ENCODE assay signal across 12 cellular contexts in genomic region chr2:68295523-68295922, GRCh38. TPM values are rescaled to one million over a fixed set of nuclear protein-coding genes. Genes with fewer than 3 reads are reported as not detected.
DNase-seq lines count a peak whose midpoint lies in the region; ATAC-seq lines count a peak whose summit lies in the region.
"Had no signal": no experiment of that assay in that cellular context is flagged by ENCODE, and none has a peak within 500 bp of the region (broad histone marks: within the 10 kb centered on the region; RNA-seq: fewer than 3 reads in every experiment).

No MANE protein-coding gene starts in this region.

- H3K27ac ChIP-seq in temporal lobe (ENCODE audit: low read depth, low read length), result peak overlapping the region; percentile 3

- DNase-seq in NOMO-1 treated with DMSO at 0.1 percent for 48 hours (lab: John Stamatoyannopoulos, UW; ENCODE audit: unreplicated experiment), result peak; percentile 39
- no peak for DNase-seq in NOMO-1 treated with dmso at 0.1 percent for 144 hours (lab: John Stamatoyannopoulos, UW; ENCODE audit: unreplicated experiment)
- DNase-seq in MV-4-11 (lab: John Stamatoyannopoulos, UW), result peak; percentile 52
- DNase-seq in left lobe of liver (ENCODE audit: low spot score), result no peak
- DNase-seq: 8988T; activated CD4-positive, CD25-positive, alpha-beta regulatory T cell treated with anti-CD3 and anti-CD28 coated beads, Interleukin-2, amount 50 U/mL, for 72 hours; Right ventricle myocardium superior had no signal

- peak; percentile 71 for ATAC-seq in HG02623 (IDR thresholded peaks at IDR 0.05; ENCODE audit: unreplicated experiment)
- no peak for ATAC-seq in GM19023 (IDR thresholded peaks at IDR 0.05; ENCODE audit: unreplicated experiment)
- no peak for ATAC-seq in HG03521 (IDR thresholded peaks at IDR 0.05; ENCODE audit: unreplicated experiment)
- ATAC-seq in left lobe of liver, result no peak

RNA-seq across cellular contexts. Expression of gene CNRIP1, which starts 24.2 kb away (rescaled TPM):
- total RNA-seq in temporal lobe (67.4 TPM), left lobe of liver (2.3 TPM)
- total RNA-seq: natural killer cell treated with Interleukin-12 subunit alpha and Interleukin-12 subunit beta and Interleukin-15 and Interleukin-18, amount 100 ng/mL, for 72 hours had no signal

RNA-seq across cellular contexts. Expression of gene PPP3R1, which starts 43.2 kb away (rescaled TPM):
- total RNA-seq in temporal lobe, result 73.8 TPM
- total RNA-seq in left lobe of liver, result 23.5 TPM

Comparison
In these comparisons a context has a peak if more than half of its experiments do, and no peak if none do; other contexts are left out.
1. DNase-seq: peak in NOMO-1 treated with DMSO at 0.1 percent for 48 hours (single experiment) and MV-4-11 (single experiment); none in NOMO-1 treated with dmso at 0.1 percent for 144 hours (single experiment) and left lobe of liver (single experiment).
2. RNA of gene CNRIP1, which starts 24.2 kb away (total RNA-seq): 67.4 TPM in temporal lobe (single experiment); 2.3 TPM in left lobe of liver (single experiment); every median in the first group is over 10 times any median in the second.